In genomic region chr19:21148681-21149080, GRCh38 we compare ENCODE assay signal across 24 cellular contexts.
"Had no signal": no experiment of that assay in that cellular context is flagged by ENCODE, and none has a peak within 500 bp of the region (broad histone marks: within the 10 kb centered on the region; RNA-seq: fewer than 3 reads in every experiment).

No MANE protein-coding gene starts in this region.

- ATAC-seq: activated T-cell treated with anti-CD3 and anti-CD28 coated beads, Interleukin-2, amount 50 U/mL, for 4 hours; activated T-helper 17 cell treated with anti-CD3 and anti-CD28 coated beads, Interleukin-2, amount 50 U/mL, for 72 hours had no signal

- H3K27ac Mint-ChIP-seq: activated CD4-positive, alpha-beta memory T cell treated with anti-CD3 and anti-CD28 coated beads for 36 hours; activated CD4-positive, alpha-beta T cell treated with anti-CD3 and anti-CD28 coated beads, Interleukin-2, amount 10 ng/mL, durations not matched to agents 7 days and 5 days; activated naive CD4-positive, alpha-beta T cell treated with anti-CD3 and anti-CD28 coated beads for 36 hours; activated naive CD8-positive, alpha-beta T cell; activated T-helper 17 cell treated with anti-CD3 and anti-CD28 coated beads, Interleukin-2, amount 50 U/mL, for 72 hours had no signal

- DNase-seq: activated CD4-positive, alpha-beta memory T cell treated with anti-CD3 and anti-CD28 coated beads for 36 hours; activated CD4-positive, alpha-beta T cell treated with anti-CD3 and anti-CD28 coated beads, Interleukin-2, amount 10 ng/mL, durations not matched to agents 7 days and 5 days; activated CD4-positive, CD25-positive, alpha-beta regulatory T cell; activated CD8-positive, alpha-beta memory T cell treated with anti-CD3 and anti-CD28 coated beads for 24 hours; activated gamma-delta T cell; activated naive CD4-positive, alpha-beta T cell treated with anti-CD3 and anti-CD28 coated beads for 36 hours; activated T-cell treated with anti-CD3 and anti-CD28 coated beads, Interleukin-2, amount 50 U/mL, for 4 hours; amygdala; brain microvascular endothelial cell; Kasumi-1; KBM-7; NCI-H1048; NCI-H146; NCI-H187 treated with DMSO at 0.1 percent for 48 hours; NCI-H2081 treated with DMSO at 0.1 percent for 48 hours; NCI-H446; NCI-H524; SIG-M5; T-helper 2 cell; T1000 had no signal

- H3K4me3 Mint-ChIP-seq: activated CD4-positive, alpha-beta memory T cell treated with anti-CD3 and anti-CD28 coated beads for 36 hours; activated CD4-positive, alpha-beta T cell treated with anti-CD3 and anti-CD28 coated beads, Interleukin-2, amount 10 ng/mL, durations not matched to agents 7 days and 5 days; activated naive CD4-positive, alpha-beta T cell treated with anti-CD3 and anti-CD28 coated beads for 36 hours; activated naive CD8-positive, alpha-beta T cell; activated T-cell treated with anti-CD3 and anti-CD28 coated beads, Interleukin-2, amount 50 U/mL, for 4 hours; activated T-helper 17 cell treated with anti-CD3 and anti-CD28 coated beads, Interleukin-2, amount 50 U/mL, for 72 hours had no signal

- H3K27me3 Mint-ChIP-seq: activated CD4-positive, alpha-beta memory T cell treated with anti-CD3 and anti-CD28 coated beads for 36 hours; activated CD4-positive, alpha-beta T cell treated with anti-CD3 and anti-CD28 coated beads, Interleukin-2, amount 10 ng/mL, durations not matched to agents 7 days and 5 days; activated naive CD8-positive, alpha-beta T cell; activated T-helper 17 cell treated with anti-CD3 and anti-CD28 coated beads, Interleukin-2, amount 50 U/mL, for 72 hours had no signal

- H3K27me3 ChIP-seq: brain microvascular endothelial cell, cardiac muscle cell had no signal

- H3K4me3 ChIP-seq: cardiac muscle cell had no signal

- H3K27ac ChIP-seq: brain microvascular endothelial cell, cardiac muscle cell, VCaP had no signal
